Comparison of ENCODE assay signal across 8 cellular contexts in the genomic region with DNA sequence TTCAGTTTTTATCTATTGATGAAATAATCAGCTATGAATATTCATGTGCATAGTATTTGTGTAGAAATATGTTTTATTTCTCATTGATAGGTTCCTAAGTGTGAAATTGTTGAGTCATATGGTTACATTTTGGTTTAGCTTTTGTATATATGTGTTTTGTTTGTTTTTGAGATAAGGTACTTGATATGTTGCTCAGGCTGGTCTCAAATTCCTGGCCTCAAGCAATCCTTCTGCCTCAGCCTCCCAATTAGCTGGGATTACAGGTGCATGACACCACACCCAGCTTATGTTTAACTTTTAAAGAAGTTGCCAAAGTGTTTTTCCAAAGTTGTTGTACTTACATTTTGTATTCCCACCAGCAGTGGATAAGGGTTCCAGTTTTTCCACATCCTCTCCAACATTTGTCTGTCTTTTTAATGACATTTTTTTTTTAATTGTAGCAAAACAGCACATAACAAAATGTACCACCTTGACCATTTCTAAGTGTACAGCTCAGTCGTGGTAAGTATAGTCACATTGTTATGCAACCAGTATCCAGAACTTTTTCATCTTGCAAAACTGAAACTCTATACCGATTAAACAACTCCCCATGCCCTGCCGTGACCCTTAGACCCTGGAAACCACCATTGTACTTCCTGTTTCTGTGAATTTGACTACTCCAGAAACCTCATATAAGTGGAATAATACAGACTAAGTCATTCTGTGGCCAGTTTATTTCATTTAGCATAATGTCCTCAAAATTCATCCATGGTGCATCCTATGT. TPM values are rescaled to one million over a fixed set of nuclear protein-coding genes. Genes with fewer than 3 reads are reported as not detected.
DNase-seq lines count a peak whose midpoint lies in the region; ATAC-seq and TF ChIP-seq lines count a peak whose summit lies in the region.

No MANE protein-coding gene starts in this region.

- no peaks in the 10 kb centered on the region for H3K36me3 ChIP-seq in DND-41 (ENCODE audit: insufficient read depth, low read length)
- H3K36me3 ChIP-seq in KMS-11 (ENCODE audit: insufficient read depth): no peaks in the 10 kb centered on the region
- no peaks in the 10 kb centered on the region for H3K36me3 ChIP-seq in mesendoderm (ENCODE audit: control insufficient read depth, insufficient read depth, low read length)

- H3K4ac ChIP-seq in mesendoderm (ENCODE audit: low read depth, low read length): no peak overlapping the region

- H3K18ac ChIP-seq in mesendoderm (ENCODE audit: low read length): no peak overlapping the region

- H2BK15ac ChIP-seq in mesendoderm (replicated peaks; ENCODE audit: low read depth): no peak overlapping the region

- H3K27ac ChIP-seq in DND-41 (ENCODE audit: low read length): no peak overlapping the region; the same call in 1 of the 2 replicates
- no peak overlapping the region for H3K27ac ChIP-seq in KMS-11
- no peak overlapping the region for H3K27ac ChIP-seq in mesendoderm (ENCODE audit: low read depth, low read length)

- H3K79me2 ChIP-seq in DND-41 (ENCODE audit: insufficient read depth, low read length) (no peaks in the 10 kb centered on the region), KMS-11 (ENCODE audit: insufficient read depth, low read depth) (no peaks in the 10 kb centered on the region), mesendoderm (ENCODE audit: control insufficient read depth, insufficient read depth, low read length) (no peaks in the 10 kb centered on the region)

- H3K9ac ChIP-seq in DND-41 (ENCODE audit: low read depth, low read length) (no peak overlapping the region), KMS-11 (no peak overlapping the region), mesendoderm (ENCODE audit: low read length) (no peak overlapping the region)

- TF ChIP-seq CTCF in DND-41 (IDR thresholded peaks at IDR 0.05; ENCODE audit: borderline replicate concordance, extremely low read depth, low read length, poor library complexity, severe bottlenecking) (no peak), KMS-11 (conservative IDR thresholded peaks at IDR 0.05; ENCODE audit: low read depth, low read length) (no peak)

- no peak overlapping the region for H2AK5ac ChIP-seq in mesendoderm (ENCODE audit: low read length)

- H3K56ac ChIP-seq in mesendoderm (ENCODE audit: low read length): no peak overlapping the region

- peak overlapping the region; percentile 49; the same call in 1 of the 2 replicates for H2AFZ ChIP-seq in DND-41 (ENCODE audit: low read depth, low read length)
- no peak overlapping the region for H2AFZ ChIP-seq in KMS-11 (ENCODE audit: low read depth)

- WGBS in mesendoderm (ENCODE audit: extremely low coverage, insufficient coverage, low lambda C conversion rate): no CpG with 5 or more reads among the region's 3 CpGs

- no peak overlapping the region for H4K5ac ChIP-seq in mesendoderm (ENCODE audit: low read length)

- H2BK120ac ChIP-seq in mesendoderm (ENCODE audit: low read depth, low read length): no peak overlapping the region

- H3K27me3 ChIP-seq in DND-41 (ENCODE audit: insufficient read depth, low read length, poor library complexity) (no peaks in the 10 kb centered on the region), KMS-11 (ENCODE audit: insufficient read depth, low read depth) (no peaks in the 10 kb centered on the region), mesendoderm (ENCODE audit: insufficient read depth, low read length, poor library complexity) (no peaks in the 10 kb centered on the region)

- H3K4me1 ChIP-seq in DND-41 (ENCODE audit: insufficient read depth, low read length): peaks cover 12% of the 10 kb centered on the region
- peaks cover 11% of the 10 kb centered on the region for H3K4me1 ChIP-seq in KMS-11 (ENCODE audit: low read depth, poor library complexity, severe bottlenecking)
- no peaks in the 10 kb centered on the region for H3K4me1 ChIP-seq in mesendoderm (ENCODE audit: control insufficient read depth, low read depth, low read length)

- ATAC-seq in DND-41 (ENCODE audit: insufficient read depth, low read depth): peak; percentile 69
- ATAC-seq in GM21619 (IDR thresholded peaks at IDR 0.05; ENCODE audit: unreplicated experiment): peak; percentile 77

- H4K20me1 ChIP-seq in DND-41 (ENCODE audit: insufficient read depth, low read length) (no peaks in the 10 kb centered on the region), KMS-11 (ENCODE audit: insufficient read depth) (no peaks in the 10 kb centered on the region)

- no peak overlapping the region for H3K23ac ChIP-seq in mesendoderm (ENCODE audit: low read length)

- H3K4me3 ChIP-seq in DND-41 (ENCODE audit: low read depth in 1 of 2, low read length in 2 of 2) (no peak overlapping the region), KMS-11 (IDR thresholded peaks at IDR 0.05; ENCODE audit: insufficient read depth, low read depth, low read length) (no peak overlapping the region), mesendoderm (ENCODE audit: low read length) (no peak overlapping the region)

- no peaks in the 10 kb centered on the region for H3K79me1 ChIP-seq in mesendoderm (ENCODE audit: low read length)

- H3K4me2 ChIP-seq in DND-41 (ENCODE audit: insufficient read depth, low read length): peak overlapping the region; percentile 30; the same call in 1 of the 2 replicates
- H3K4me2 ChIP-seq in KMS-11: 0 out of 2 replicates have a peak overlapping the region, but pooled peaks have one; percentile 13
- no peak overlapping the region for H3K4me2 ChIP-seq in mesendoderm (ENCODE audit: low read length)

- DNase-seq in DND-41 (peak; percentile 19), fibroblast of gingiva (ENCODE audit: low read depth) (peak; percentile 33), activated T-cell treated with anti-CD3 and anti-CD28 coated beads for 4 hours (no peak), activated gamma-delta T cell (lab: John Stamatoyannopoulos, UW) (no peak), mesendoderm (no peak)
- no peak for DNase-seq in activated CD8-positive, alpha-beta memory T cell treated with anti-CD3 and anti-CD28 coated beads for 24 hours

- H2BK5ac ChIP-seq in mesendoderm (ENCODE audit: low read length): no peak overlapping the region

- H4K8ac ChIP-seq in mesendoderm (ENCODE audit: low read depth, low read length): no peak overlapping the region

- H3K9me3 ChIP-seq in DND-41 (ENCODE audit: insufficient read depth, low read length, severe bottlenecking): no peaks in the 10 kb centered on the region

RNA-seq across cellular contexts. Expression of a gene that starts 12.6 kb away (rescaled TPM):
- polyA plus RNA-seq in mesendoderm (2013, experiment 1 of 2): 37.9 TPM
- polyA plus RNA-seq in mesendoderm (2013, experiment 2 of 2): 40.1 TPM

RNA-seq across cellular contexts. Expression of a gene that starts 53.3 kb away (rescaled TPM):
- 88.3 TPM for polyA plus RNA-seq in mesendoderm (2013, experiment 1 of 2)
- 85.8 TPM for polyA plus RNA-seq in mesendoderm (2013, experiment 2 of 2)

RNA-seq across cellular contexts. Expression of a gene that starts 54.6 kb away (rescaled TPM):
- polyA plus RNA-seq in mesendoderm (2013, experiment 1 of 2): 8.0 TPM
- 8.3 TPM for polyA plus RNA-seq in mesendoderm (2013, experiment 2 of 2)

Comparison
In these comparisons a context has a peak if more than half of its experiments do, and no peak if none do; other contexts are left out.
1. DNase-seq: peak in DND-41 (single experiment) and fibroblast of gingiva (single experiment); none in activated CD8-positive, alpha-beta memory T cell treated with anti-CD3 and anti-CD28 coated beads for 24 hours (single experiment), activated T-cell treated with anti-CD3 and anti-CD28 coated beads for 4 hours (single experiment), activated gamma-delta T cell (single experiment) and mesendoderm (single experiment).